2 cellular contexts compared by ENCODE assay signal in genomic region chr10:3478632-3479240, GRCh38.
TF ChIP-seq lines count a peak whose summit lies in the region.

No MANE protein-coding gene starts in this region.

TF ChIP-seq in IMR-90, 13 proteins besides CTCF, POLR2A, EP300 and RAD21:
- no peak for TF ChIP-seq RFX5 (IDR thresholded peaks at IDR 0.05; ENCODE audit: low read depth, low read length)
- no peak for TF ChIP-seq MXI1 (IDR thresholded peaks at IDR 0.05; ENCODE audit: borderline replicate concordance, low read depth, low read length)
- no peak for TF ChIP-seq MAFK (IDR thresholded peaks at IDR 0.05; ENCODE audit: low read depth, low read length)
- TF ChIP-seq CEBPB (IDR thresholded peaks at IDR 0.05; ENCODE audit: low read depth, low read length): no peak
- TF ChIP-seq CHD1 (IDR thresholded peaks at IDR 0.05; ENCODE audit: low read depth, low read length): no peak

TF ChIP-seq in GM12878, 131 proteins besides CTCF, POLR2A, EP300 and RAD21:
- TF ChIP-seq MEF2A (IDR thresholded peaks at IDR 0.05; ENCODE audit: insufficient read depth, low read depth, low read length) (no peak), ZNF592 (IDR thresholded peaks at IDR 0.05) (no peak), ZNF384 (IDR thresholded peaks at IDR 0.05; ENCODE audit: borderline replicate concordance, low read depth, low read length) (no peak), ZNF217 (IDR thresholded peaks at IDR 0.05) (no peak), SPI1 (IDR thresholded peaks at IDR 0.05; ENCODE audit: borderline replicate concordance, insufficient read depth, low read depth, low read length) (no peak), TARDBP (IDR thresholded peaks at IDR 0.05; ENCODE audit: borderline replicate concordance) (no peak), ZNF207 (IDR thresholded peaks at IDR 0.05; ENCODE audit: borderline replicate concordance) (no peak), E4F1 (IDR thresholded peaks at IDR 0.05; ENCODE audit: borderline replicate concordance, partially characterized antibody) (no peak), FOXM1 (IDR thresholded peaks at IDR 0.05; ENCODE audit: low read depth, low read length) (no peak), EED (IDR thresholded peaks at IDR 0.05; ENCODE audit: low read depth) (no peak), DPF2 (IDR thresholded peaks at IDR 0.05) (no peak), SRF (IDR thresholded peaks at IDR 0.05; ENCODE audit: low read depth in 2 of 2, low read length in 2 of 2) (no peak), CUX1 (IDR thresholded peaks at IDR 0.05; ENCODE audit: insufficient replicate concordance, low read depth, low read length) (no peak), NFXL1 (IDR thresholded peaks at IDR 0.05; ENCODE audit: borderline replicate concordance) (no peak), JUNB (IDR thresholded peaks at IDR 0.05) (no peak), HSF1 (IDR thresholded peaks at IDR 0.05; ENCODE audit: low read depth, low read length) (no peak), HDAC6 (IDR thresholded peaks at IDR 0.05; ENCODE audit: unreplicated experiment) (no peak), NR2F1 (conservative IDR thresholded peaks at IDR 0.05) (no peak), ELK1 (IDR thresholded peaks at IDR 0.05; ENCODE audit: low read depth, low read length) (no peak)
